ENCODE assay signal across 14 cellular contexts in the genomic region with DNA sequence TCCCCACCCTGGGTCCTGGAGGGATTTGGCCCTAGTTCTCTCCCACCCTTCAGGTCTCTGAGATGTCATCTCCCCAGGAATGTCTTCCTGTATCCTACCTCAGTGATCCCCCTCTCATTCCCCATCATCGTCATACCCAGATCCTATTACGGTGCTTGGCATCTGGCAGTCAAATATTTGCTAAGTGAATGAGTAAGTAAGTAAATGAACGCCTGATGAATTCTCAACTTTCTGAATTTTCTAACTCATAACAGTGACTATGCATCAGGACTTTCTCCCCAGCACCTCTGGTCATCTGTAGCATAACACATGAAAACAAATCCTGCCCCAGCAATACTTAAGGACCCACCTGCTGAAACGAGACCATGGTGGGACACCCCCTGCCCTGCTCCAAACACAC.
"Had no signal": no experiment of that assay in that cellular context is flagged by ENCODE, and none has a peak within 500 bp of the region (broad histone marks: within the 10 kb centered on the region; RNA-seq: fewer than 3 reads in every experiment).

No MANE protein-coding gene starts in this region.

- DNase-seq: activated CD4-positive, alpha-beta T cell treated with anti-CD3 and anti-CD28 coated beads, Interleukin-2, amount 50 U/mL, for 1 hour; activated naive CD4-positive, alpha-beta T cell treated with anti-CD3 and anti-CD28 coated beads for 36 hours; activated T-cell treated with anti-CD3 and anti-CD28 coated beads for 4 hours; caudate nucleus; cortex of kidney; effector memory CD4-positive, alpha-beta T cell; kidney; left ventricle myocardium superior; mesendoderm; stimulated activated CD4-positive, alpha-beta T cell treated with anti-CD3 and anti-CD28 coated beads, Interleukin-4, amount 100 ng/mL, for 1 hour; stimulated activated CD8-positive, alpha-beta memory T cell treated with anti-CD3 and anti-CD28 coated beads, Interleukin-4, amount 100 ng/mL, for 48 hours; stimulated activated naive CD8-positive, alpha-beta T cell treated with anti-CD3 and anti-CD28 coated beads, Interleukin-15, amount 100 ng/mL, for 72 hours had no signal

- H3K4me3 Mint-ChIP-seq: activated naive CD4-positive, alpha-beta T cell treated with anti-CD3 and anti-CD28 coated beads for 36 hours; activated T-helper 17 cell treated with anti-CD3 and anti-CD28 coated beads, Interleukin-2, amount 50 U/mL, for 72 hours; stimulated activated naive CD8-positive, alpha-beta T cell treated with anti-CD3 and anti-CD28 coated beads, Interleukin-15, amount 100 ng/mL, for 72 hours had no signal

- H3K9me3 Mint-ChIP-seq: activated naive CD4-positive, alpha-beta T cell treated with anti-CD3 and anti-CD28 coated beads for 36 hours; activated T-helper 17 cell treated with anti-CD3 and anti-CD28 coated beads, Interleukin-2, amount 50 U/mL, for 72 hours; stimulated activated naive CD8-positive, alpha-beta T cell treated with anti-CD3 and anti-CD28 coated beads, Interleukin-15, amount 100 ng/mL, for 72 hours had no signal

- H3K9ac ChIP-seq: parathyroid adenoma had no signal

- H3K27me3 Mint-ChIP-seq: stimulated activated naive CD8-positive, alpha-beta T cell treated with anti-CD3 and anti-CD28 coated beads, Interleukin-15, amount 100 ng/mL, for 72 hours had no signal

- H3K27ac ChIP-seq: parathyroid adenoma had no signal

- H3K4me1 ChIP-seq: parathyroid adenoma had no signal

- ATAC-seq: activated T-helper 17 cell treated with anti-CD3 and anti-CD28 coated beads, Interleukin-2, amount 50 U/mL, for 72 hours; left ventricle myocardium superior; stimulated activated naive CD8-positive, alpha-beta T cell treated with anti-CD3 and anti-CD28 coated beads, Interleukin-15, amount 100 ng/mL, for 72 hours had no signal

- H3K27ac Mint-ChIP-seq: activated naive CD4-positive, alpha-beta T cell treated with anti-CD3 and anti-CD28 coated beads for 36 hours; activated T-helper 17 cell treated with anti-CD3 and anti-CD28 coated beads, Interleukin-2, amount 50 U/mL, for 72 hours had no signal
